Comparison of ENCODE assay signal across 12 cellular contexts in the genomic region with DNA sequence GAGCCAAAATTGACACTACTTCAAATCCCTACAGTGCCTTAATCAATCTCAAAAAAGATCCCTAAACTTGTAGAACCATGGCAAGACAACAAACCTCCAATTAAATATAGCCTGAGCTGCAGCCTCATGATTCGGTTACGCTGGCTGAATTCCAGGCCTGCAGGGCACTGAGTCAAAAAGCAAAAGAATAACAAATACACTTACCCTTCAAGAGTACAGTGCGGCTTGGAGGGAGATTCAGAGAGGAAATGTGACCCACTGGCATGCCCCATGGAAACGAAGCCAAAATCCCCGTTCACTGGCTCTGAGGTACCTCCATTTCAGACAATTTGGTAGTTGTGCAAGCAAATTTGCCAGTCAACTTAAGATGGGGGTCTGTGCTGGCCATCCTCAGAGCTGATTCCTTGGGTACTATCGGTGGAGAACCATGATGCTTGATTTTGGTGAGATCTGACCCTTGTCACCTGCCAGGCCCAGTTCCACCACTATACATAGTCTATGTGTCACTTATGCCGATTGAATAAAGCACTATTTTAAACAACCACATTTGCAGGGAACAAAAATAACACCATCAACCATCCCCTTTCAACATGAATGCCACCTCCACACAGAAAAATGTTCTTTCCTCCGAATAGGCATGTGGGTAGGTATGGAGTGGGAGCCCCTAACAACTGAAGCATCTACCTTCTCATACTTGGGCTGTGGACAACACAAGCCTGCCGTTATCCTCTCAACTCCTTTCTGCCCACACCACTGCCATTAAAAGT. TPM values are rescaled to one million over a fixed set of nuclear protein-coding genes. Genes with fewer than 3 reads are reported as not detected.
DNase-seq lines count a peak whose midpoint lies in the region; ATAC-seq and TF ChIP-seq lines count a peak whose summit lies in the region.
"Had no signal": no experiment of that assay in that cellular context is flagged by ENCODE, and none has a peak within 500 bp of the region (broad histone marks: within the 10 kb centered on the region; RNA-seq: fewer than 3 reads in every experiment).

No MANE protein-coding gene starts in this region.

- no peaks in the 10 kb centered on the region for H3K4me1 Mint-ChIP-seq in activated T-cell treated with anti-CD3 and anti-CD28 coated beads, Interleukin-2, amount 50 U/mL, for 4 hours (ENCODE audit: low read depth)
- H3K4me1 Mint-ChIP-seq: naive B cell had no signal

- H3K4me3 Mint-ChIP-seq in activated T-cell treated with anti-CD3 and anti-CD28 coated beads, Interleukin-2, amount 50 U/mL, for 4 hours: no peak overlapping the region
- H3K4me3 Mint-ChIP-seq: naive B cell had no signal

- intact Hi-C loops in esophagus squamous epithelium (cut with DNase I): no loop called here

- H3K27me3 ChIP-seq in esophagus squamous epithelium: peaks cover 0 to 36% (median 0%) of the 10 kb centered on the region in 4 donors

- no peak overlapping the region for H3K4me3 ChIP-seq in esophagus squamous epithelium

- no peak for TF ChIP-seq CTCF in esophagus squamous epithelium (IDR thresholded peaks at IDR 0.05)

- H3K36me3 ChIP-seq in esophagus squamous epithelium: no peaks in the 10 kb centered on the region

- H3K27ac ChIP-seq in esophagus squamous epithelium: peak overlapping the region in 3 of 4 donors; percentile 12 to 65 (median 50)

- WGBS in esophagus squamous epithelium, 2 donors: 53 to 65% methylated on average over 7 to 9 of the region's 9 CpGs

- DNase-seq in EL (peak; percentile 85), NCI-H446 treated with DMSO at 0.1 percent for 48 hours (lab: John Stamatoyannopoulos, UW) (peak; percentile 51), esophagus squamous epithelium (lab: John Stamatoyannopoulos, UW) (no peak), putamen (ENCODE audit: low spot score) (peak; percentile 82), islet precursor cell (no peak), activated gamma-delta T cell (lab: John Stamatoyannopoulos, UW) (no peak), NOMO-1 (lab: John Stamatoyannopoulos, UW; ENCODE audit: unreplicated experiment in 2 of 2) (no peak)
- no peak for DNase-seq in activated T-cell treated with anti-CD3 and anti-CD28 coated beads, Interleukin-2, amount 50 U/mL, for 4 hours
- DNase-seq: DND-41, naive B cell had no signal

- H3K36me3 Mint-ChIP-seq in activated T-cell treated with anti-CD3 and anti-CD28 coated beads, Interleukin-2, amount 50 U/mL, for 4 hours (ENCODE audit: insufficient read depth): no peaks in the 10 kb centered on the region
- H3K36me3 Mint-ChIP-seq: naive B cell had no signal

- TF ChIP-seq POLR2A in esophagus squamous epithelium (IDR thresholded peaks at IDR 0.05): no peak

- H3K9me3 Mint-ChIP-seq in activated T-cell treated with anti-CD3 and anti-CD28 coated beads, Interleukin-2, amount 50 U/mL, for 4 hours: no peaks in the 10 kb centered on the region

- H3K4me1 ChIP-seq in esophagus squamous epithelium: peaks cover 0 to 35% (median 12%) of the 10 kb centered on the region in 3 donors

- no peaks in the 10 kb centered on the region for H3K9me3 ChIP-seq in esophagus squamous epithelium

- no peak for ATAC-seq in activated T-cell treated with anti-CD3 and anti-CD28 coated beads, Interleukin-2, amount 50 U/mL, for 4 hours

- peaks cover 4% of the 10 kb centered on the region for H3K27me3 Mint-ChIP-seq in activated T-cell treated with anti-CD3 and anti-CD28 coated beads, Interleukin-2, amount 50 U/mL, for 4 hours (ENCODE audit: low read depth)

RNA-seq across cellular contexts. Expression of a gene that starts 2.1 kb away (rescaled TPM):
- total RNA-seq in esophagus squamous epithelium: under 1 TPM in 1 of 4 donors, not detected in 3; under 0.01 TPM
- not detected for total RNA-seq in activated T-cell treated with anti-CD3 and anti-CD28 coated beads, Interleukin-2, amount 50 U/mL, for 4 hours
- total RNA-seq: epithelial cell of proximal tubule; T-helper 1 cell treated with Interleukin-12 subunit alpha and Interleukin-12 subunit beta and Interleukin-4 antibody, amounts not matched to agents 30 ng/mL and 1 ng/mL, for 36 hours had no signal

Comparison
In these comparisons a context has a peak if more than half of its experiments do, and no peak if none do; other contexts are left out.
1. DNase-seq: peak in EL (single experiment), NCI-H446 treated with DMSO at 0.1 percent for 48 hours (single experiment) and putamen (single experiment); none in esophagus squamous epithelium (single experiment), islet precursor cell (single experiment), activated gamma-delta T cell (single experiment), NOMO-1 (0 of 2) and activated T-cell treated with anti-CD3 and anti-CD28 coated beads, Interleukin-2, amount 50 U/mL, for 4 hours (single experiment).